1 cellular context compared by ENCODE assay signal in genomic region chr19:33419763-33420080, GRCh38.
TF ChIP-seq lines count a peak whose summit lies in the region.

No MANE protein-coding gene starts in this region.

TF ChIP-seq in IMR-90, 13 proteins besides CTCF, POLR2A, EP300 and RAD21 (continued from another document):
- TF ChIP-seq BHLHE40 (IDR thresholded peaks at IDR 0.05; ENCODE audit: low read depth, low read length) (no peak), MAZ (IDR thresholded peaks at IDR 0.05; ENCODE audit: borderline replicate concordance, low read depth, low read length) (no peak), CHD1 (IDR thresholded peaks at IDR 0.05; ENCODE audit: low read depth, low read length) (no peak)
TF ChIP-seq in IMR-90: peak in this region for 0.
